1 cellular context compared by ENCODE assay signal in genomic region chr9:94654165-94654894, GRCh38.
TF ChIP-seq lines count a peak whose summit lies in the region.

No MANE protein-coding gene starts in this region.

TF ChIP-seq in IMR-90, 13 proteins besides CTCF, POLR2A, EP300 and RAD21:
- TF ChIP-seq SMC3 (IDR thresholded peaks at IDR 0.05; ENCODE audit: low read depth, low read length), result no peak
- TF ChIP-seq USF2 (IDR thresholded peaks at IDR 0.05; ENCODE audit: low read depth, low read length), result no peak
- TF ChIP-seq NFE2L2 (IDR thresholded peaks at IDR 0.05; ENCODE audit: low read depth, low read length), result no peak
- no peak for TF ChIP-seq FOS (IDR thresholded peaks at IDR 0.05; ENCODE audit: low read depth, low read length)
- no peak for TF ChIP-seq MAZ (IDR thresholded peaks at IDR 0.05; ENCODE audit: borderline replicate concordance, low read depth, low read length)
- TF ChIP-seq MAFK (IDR thresholded peaks at IDR 0.05; ENCODE audit: low read depth, low read length), result no peak
- no peak for TF ChIP-seq BHLHE40 (IDR thresholded peaks at IDR 0.05; ENCODE audit: low read depth, low read length)
- TF ChIP-seq RFX5 (IDR thresholded peaks at IDR 0.05; ENCODE audit: low read depth, low read length), result no peak
- TF ChIP-seq ELK1 (IDR thresholded peaks at IDR 0.05; ENCODE audit: borderline replicate concordance, low read depth, low read length), result no peak
- no peak for TF ChIP-seq MXI1 (IDR thresholded peaks at IDR 0.05; ENCODE audit: borderline replicate concordance, low read depth, low read length)
- TF ChIP-seq CHD1 (IDR thresholded peaks at IDR 0.05; ENCODE audit: low read depth, low read length), result no peak
- TF ChIP-seq CEBPB (IDR thresholded peaks at IDR 0.05; ENCODE audit: low read depth, low read length), result no peak
- no peak for TF ChIP-seq RCOR1 (IDR thresholded peaks at IDR 0.05; ENCODE audit: insufficient replicate concordance, low read length)
TF ChIP-seq in IMR-90: peak in this region for 0.
